25 cellular contexts compared by ENCODE assay signal in the genomic region with DNA sequence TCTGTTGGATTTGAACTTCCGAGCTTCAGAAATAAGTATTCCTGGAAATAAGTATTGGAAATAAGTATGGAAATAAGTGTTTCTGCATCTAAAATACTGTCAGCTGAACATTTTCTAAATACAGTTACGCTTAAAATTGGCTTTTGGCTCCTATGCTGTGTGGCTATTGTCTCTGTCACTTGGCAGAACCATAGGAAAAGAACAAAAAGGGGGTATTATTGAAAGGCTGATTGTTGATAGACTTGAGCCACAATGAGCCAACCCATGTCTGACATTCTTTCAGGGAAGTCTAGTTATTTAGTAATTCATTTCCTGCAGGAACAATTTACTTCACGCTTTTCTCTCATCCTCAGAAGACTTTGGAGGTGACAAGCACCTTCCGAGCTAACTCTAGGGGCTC.
"Had no signal": no experiment of that assay in that cellular context is flagged by ENCODE, and none has a peak within 500 bp of the region (broad histone marks: within the 10 kb centered on the region; RNA-seq: fewer than 3 reads in every experiment).

No MANE protein-coding gene starts in this region.

- DNase-seq: activated CD4-positive, alpha-beta memory T cell treated with anti-CD3 and anti-CD28 coated beads for 36 hours; activated CD4-positive, alpha-beta T cell treated with anti-CD3 and anti-CD28 coated beads for 36 hours; activated CD4-positive, alpha-beta T cell treated with anti-CD3 and anti-CD28 coated beads, Interleukin-2, amount 10 ng/mL, durations not matched to agents 24 days and 14 days; activated CD4-positive, CD25-positive, alpha-beta regulatory T cell; activated CD4-positive, CD25-positive, alpha-beta regulatory T cell treated with anti-CD3 and anti-CD28 coated beads, Interleukin-2, amount 50 U/mL, for 72 hours; activated CD8-positive, alpha-beta memory T cell treated with anti-CD3 and anti-CD28 coated beads, Interleukin-2, amount 10 ng/mL, durations not matched to agents 7 days and 5 days; activated CD8-positive, alpha-beta memory T cell treated with anti-CD3 and anti-CD28 coated beads, Interleukin-2, amount 50 U/mL, for 4 hours; activated CD8-positive, alpha-beta T cell treated with anti-CD3 and anti-CD28 coated beads, Interleukin-2, amount 10 ng/mL, durations not matched to agents 7 days and 5 days; activated effector memory CD4-positive, alpha-beta T cell treated with anti-CD3 and anti-CD28 coated beads, Interleukin-2, amount 50 U/mL, for 16 hours; activated naive CD4-positive, alpha-beta T cell treated with anti-CD3 and anti-CD28 coated beads for 36 hours; activated naive CD8-positive, alpha-beta T cell treated with anti-CD3 and anti-CD28 coated beads for 36 hours; activated naive CD8-positive, alpha-beta T cell treated with anti-CD3 and anti-CD28 coated beads, Interleukin-2, amount 50 U/mL, for 24 hours; activated T-cell treated with anti-CD3 and anti-CD28 coated beads, Interleukin-2, amount 50 U/mL, for 1 hour; activated T-cell treated with anti-CD3 and anti-CD28 coated beads, Interleukin-2, amount 50 U/mL, for 48 hours; adrenal gland; aorta; body of pancreas; central memory CD4-positive, alpha-beta T cell; cerebellar nuclear complex; dorsolateral prefrontal cortex; effector memory CD4-positive, alpha-beta T cell; endodermal cell; foreskin fibroblast; glutamatergic neuron; T-helper 2 cell had no signal
